1 cellular context compared by ENCODE assay signal in genomic region chr2:55598056-55598795, GRCh38.
TF ChIP-seq lines count a peak whose summit lies in the region.

No MANE protein-coding gene starts in this region.

TF ChIP-seq in HepG2, 621 proteins besides CTCF, POLR2A, EP300 and RAD21 (continued from another document):
- TF ChIP-seq FOXP4 (CRISPR knock-in tag; IDR thresholded peaks at IDR 0.05) (no peak), ZNF549 (CRISPR knock-in tag; IDR thresholded peaks at IDR 0.05) (no peak), ZNF570 (CRISPR knock-in tag; IDR thresholded peaks at IDR 0.05; ENCODE audit: borderline replicate concordance) (no peak), NFE2L1 (CRISPR knock-in tag; IDR thresholded peaks at IDR 0.05; ENCODE audit: borderline replicate concordance) (no peak), GTF3A (CRISPR knock-in tag; conservative IDR thresholded peaks at IDR 0.05) (no peak), ZNF350 (CRISPR knock-in tag; IDR thresholded peaks at IDR 0.05; ENCODE audit: borderline replicate concordance, low read depth) (no peak), ZNF256 (CRISPR knock-in tag; conservative IDR thresholded peaks at IDR 0.05) (no peak), MYNN (CRISPR knock-in tag; IDR thresholded peaks at IDR 0.05; ENCODE audit: low read depth) (no peak)
- TF ChIP-seq, protein P1, sequence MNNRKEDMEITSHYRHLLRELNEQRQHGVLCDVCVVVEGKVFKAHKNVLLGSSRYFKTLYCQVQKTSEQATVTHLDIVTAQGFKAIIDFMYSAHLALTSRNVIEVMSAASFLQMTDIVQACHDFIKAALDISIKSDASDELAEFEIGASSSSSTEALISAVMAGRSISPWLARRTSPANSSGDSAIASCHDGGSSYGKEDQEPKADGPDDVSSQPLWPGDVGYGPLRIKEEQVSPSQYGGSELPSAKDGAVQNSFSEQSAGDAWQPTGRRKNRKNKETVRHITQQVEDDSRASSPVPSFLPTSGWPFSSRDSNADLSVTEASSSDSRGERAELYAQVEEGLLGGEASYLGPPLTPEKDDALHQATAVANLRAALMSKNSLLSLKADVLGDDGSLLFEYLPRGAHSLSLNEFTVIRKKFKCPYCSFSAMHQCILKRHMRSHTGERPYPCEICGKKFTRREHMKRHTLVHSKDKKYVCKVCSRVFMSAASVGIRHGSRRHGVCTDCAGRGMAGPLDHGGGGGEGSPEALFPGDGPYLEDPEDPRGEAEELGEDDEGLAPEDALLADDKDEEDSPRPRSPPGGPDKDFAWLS (CRISPR knock-in tag; IDR thresholded peaks at IDR 0.05; ENCODE audit: borderline replicate concordance) = no peak
